ENCODE assay signal across 24 cellular contexts in the genomic region with DNA sequence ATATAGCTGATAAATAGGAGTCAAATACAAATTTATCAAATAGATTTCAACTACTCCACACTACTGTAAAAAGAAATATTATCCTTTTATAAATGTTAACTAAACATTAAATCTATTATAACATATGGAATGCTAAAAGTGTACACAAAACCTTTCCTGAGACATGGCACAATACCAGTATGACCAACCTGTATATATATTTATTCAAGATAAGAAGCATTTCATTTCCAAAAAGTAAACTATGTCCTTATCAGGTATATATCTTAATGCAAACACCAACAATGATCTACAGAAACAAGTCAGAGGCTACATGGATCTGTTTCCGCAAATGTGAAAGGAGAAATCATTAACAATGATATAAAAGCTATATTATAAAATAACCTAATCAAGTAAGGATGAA. TPM values are rescaled to one million over a fixed set of nuclear protein-coding genes. Genes with fewer than 3 reads are reported as not detected.
A peak's percentile ranks its signal among the peaks of the same experiment; 100 is the strongest.
DNase-seq lines count a peak whose midpoint lies in the region; ATAC-seq, FAIRE-seq and TF ChIP-seq lines count a peak whose summit lies in the region.
"Had no signal": no experiment of that assay in that cellular context is flagged by ENCODE, and none has a peak within 500 bp of the region (broad histone marks: within the 10 kb centered on the region; RNA-seq: fewer than 3 reads in every experiment).

No MANE protein-coding gene starts in this region.

- peak; percentile 56 for FAIRE-seq in kidney (lab: Jason Lieb, UNC)
- no peak for FAIRE-seq in small intestine (lab: Jason Lieb, UNC)
- FAIRE-seq: GM12891, GM18507, H54, HTR-8/SVneo had no signal

- no peak overlapping the region for H3K4me2 ChIP-seq in PC-3 (ENCODE audit: low read length)
- H3K4me2 ChIP-seq: BLaER1 treated with 17β-estradiol and CSF1 and Interleukin-3, amounts not matched to agents 10 nM and 100 nM; GM23338 had no signal

- POLR2A ChIA-PET in PC-3 (lab: Charles Lee; ENCODE audit: unreplicated experiment): no interaction called here

- no peaks in the 10 kb centered on the region for H3K4me1 ChIP-seq in PC-3 (ENCODE audit: insufficient read depth, low read length)
- no peaks in the 10 kb centered on the region for H3K4me1 ChIP-seq in kidney (ENCODE audit: control insufficient read depth in 1 of 2, insufficient read depth in 1 of 2, low read depth in 1 of 2, low read length in 2 of 2)
- H3K4me1 ChIP-seq in small intestine (ENCODE audit: control insufficient read depth in 2 of 2, insufficient read depth in 1 of 2, low read depth in 1 of 2, low read length in 1 of 2): no peaks in the 10 kb centered on the region
- H3K4me1 ChIP-seq: BLaER1 treated with 17β-estradiol and CSF1 and Interleukin-3, amounts not matched to agents 10 nM and 100 nM had no signal

- TF ChIP-seq CTCF in PC-3 (conservative IDR thresholded peaks at IDR 0.05; ENCODE audit: low read depth, low read length) (no peak), kidney (IDR thresholded peaks at IDR 0.05; ENCODE audit: borderline replicate concordance, extremely low read depth, insufficient read depth) (no peak)

- no peak overlapping the region for H3K27ac ChIP-seq in PC-3 (ENCODE audit: low read length)
- no peak overlapping the region for H3K27ac ChIP-seq in kidney (ENCODE audit: low read depth in 2 of 2, low read length in 2 of 2)
- H3K27ac ChIP-seq in small intestine (ENCODE audit: low read depth in 1 of 2, low read length in 1 of 2): no peak overlapping the region
- H3K27ac ChIP-seq: BLaER1 treated with 17β-estradiol and CSF1 and Interleukin-3, amounts not matched to agents 10 nM and 100 nM had no signal

- DNase-seq in SIG-M5 treated with dmso at 0.1 percent for 504 hours (lab: John Stamatoyannopoulos, UW; ENCODE audit: unreplicated experiment) (peak; percentile 2), SIG-M5 (lab: John Stamatoyannopoulos, UW) (no peak), PC-3 (no peak), kidney (no peak), small intestine (peak; percentile 1), nucleus accumbens (lab: John Stamatoyannopoulos, UW) (no peak)
- DNase-seq: 8988T; CD4-positive, CD25-positive, alpha-beta regulatory T cell; CD8-positive, alpha-beta memory T cell; COR-L47; DMS 273 treated with DMSO at 0.1 percent for 48 hours; DMS53; DND-41; EL; HCEC 1CT; IMR-90 had no signal

- H3K36me3 ChIP-seq in PC-3 (ENCODE audit: low read depth, low read length): no peaks in the 10 kb centered on the region
- H3K36me3 ChIP-seq in kidney (ENCODE audit: control insufficient read depth in 1 of 2, insufficient read depth in 2 of 2, low read length in 2 of 2): no peaks in the 10 kb centered on the region
- H3K36me3 ChIP-seq in small intestine (ENCODE audit: control insufficient read depth in 2 of 2, insufficient read depth in 2 of 2, low read length in 2 of 2): no peaks in the 10 kb centered on the region
- H3K36me3 ChIP-seq: BLaER1 treated with 17β-estradiol and CSF1 and Interleukin-3, amounts not matched to agents 10 nM and 100 nM had no signal

- 16 to 78% (median 70%) methylated on average over 1 of the region's 1 CpG for WGBS in small intestine, 3 donors

- CTCF ChIA-PET in PC-3 (lab: Charles Lee): no interaction called here

- no peaks in the 10 kb centered on the region for H3K9me2 ChIP-seq in PC-3 (replicated peaks; ENCODE audit: low read length)

- no peak overlapping the region for H3K4me3 ChIP-seq in PC-3 (ENCODE audit: low read length)
- H3K4me3 ChIP-seq in kidney (ENCODE audit: low read length in 2 of 2): no peak overlapping the region
- no peak overlapping the region for H3K4me3 ChIP-seq in small intestine (ENCODE audit: low read depth in 1 of 2, low read length in 2 of 2)
- H3K4me3 ChIP-seq: BLaER1 treated with 17β-estradiol and CSF1 and Interleukin-3, amounts not matched to agents 10 nM and 100 nM; GM23338 had no signal

- H3K27me3 ChIP-seq in PC-3 (ENCODE audit: low read length) (no peaks in the 10 kb centered on the region), small intestine (ENCODE audit: control insufficient read depth in 2 of 2, insufficient read depth in 2 of 2, low read length in 2 of 2) (no peaks in the 10 kb centered on the region)

- H3K9ac ChIP-seq in PC-3 (ENCODE audit: low read length) (no peak overlapping the region), kidney (ENCODE audit: low read length in 2 of 2) (no peak overlapping the region)
- H3K9ac ChIP-seq: BLaER1 treated with 17β-estradiol and CSF1 and Interleukin-3, amounts not matched to agents 10 nM and 100 nM had no signal

- intact Hi-C loops in PC-3 (cut with micrococcal nuclease): no loop called here
- intact Hi-C loops in kidney (cut with DNase I): no loop called here

- peak; percentile 38 for ATAC-seq in PC-3
- ATAC-seq in HG02798 (IDR thresholded peaks at IDR 0.05; ENCODE audit: poor library complexity, unreplicated experiment): no peak
- ATAC-seq in HG03280 (IDR thresholded peaks at IDR 0.05; ENCODE audit: unreplicated experiment): no peak
- ATAC-seq: GM23338 had no signal

- no TSS peak for BruUV-seq in PC-3 (replicated peaks; lab: Mats Ljungman, UMichigan)

- no peaks in the 10 kb centered on the region for H4K20me1 ChIP-seq in PC-3 (ENCODE audit: low read length)
- H4K20me1 ChIP-seq: BLaER1 treated with 17β-estradiol and CSF1 and Interleukin-3, amounts not matched to agents 10 nM and 100 nM had no signal

- no peak overlapping the region for H2AFZ ChIP-seq in PC-3 (ENCODE audit: low read length)
- H2AFZ ChIP-seq: GM23338 had no signal

- H3F3A ChIP-seq in PC-3 (ENCODE audit: low read length, unreplicated experiment): no peaks in the 10 kb centered on the region

- H3K79me2 ChIP-seq in PC-3 (ENCODE audit: low read length): no peaks in the 10 kb centered on the region

- H3K9me3 ChIP-seq in PC-3 (ENCODE audit: low read length): no peaks in the 10 kb centered on the region
- no peaks in the 10 kb centered on the region for H3K9me3 ChIP-seq in kidney (ENCODE audit: control insufficient read depth in 1 of 2, low read length in 2 of 2)
- H3K9me3 ChIP-seq in small intestine (ENCODE audit: control insufficient read depth, low read depth): no peaks in the 10 kb centered on the region
- H3K9me3 ChIP-seq: BLaER1 treated with 17β-estradiol and CSF1 and Interleukin-3, amounts not matched to agents 10 nM and 100 nM had no signal

RNA-seq across cellular contexts. Expression of a gene that starts 37.8 kb away (rescaled TPM):
- total RNA-seq in PC-3 (2014; rRNA removed): 0.06 and 0.33 TPM in 2 replicates
- total RNA-seq in kidney: 5.6 TPM
- polyA plus RNA-seq in kidney (ENCODE audit: insufficient read depth, low read depth, low replicate concordance): 0.75 TPM
- under 1 TPM in 2 of 3 donors, not detected in 1; 0.13 to 0.67 TPM for polyA plus RNA-seq in small intestine
- total RNA-seq: CD4-positive, CD25-positive, alpha-beta regulatory T cell had no signal

Comparison
In these comparisons a context has a peak if more than half of its experiments do, and no peak if none do; other contexts are left out.
1. DNase-seq: peak in SIG-M5 treated with dmso at 0.1 percent for 504 hours (single experiment) and small intestine (single experiment); none in SIG-M5 (single experiment), PC-3 (single experiment), kidney (single experiment) and nucleus accumbens (0 of 56).